8 cellular contexts compared by ENCODE assay signal in genomic region chr19:51339687-51340656, GRCh38. TPM values are rescaled to one million over a fixed set of nuclear protein-coding genes. Genes with fewer than 3 reads are reported as not detected.
A peak's percentile ranks its signal among the peaks of the same experiment; 100 is the strongest.
DNase-seq lines count a peak whose midpoint lies in the region; ATAC-seq, FAIRE-seq and TF ChIP-seq lines count a peak whose summit lies in the region.

No MANE protein-coding gene starts in this region.

- peak; percentile 39; the same call in 1 of the 2 replicates for TF ChIP-seq CTCF in GM12874 (IDR thresholded peaks at IDR 0.05; ENCODE audit: insufficient read depth, low read depth, low read length)
- peak; percentile 52; the same call in 1 of the 2 replicates for TF ChIP-seq CTCF in HepG2 (CRISPR knock-in tag; IDR thresholded peaks at IDR 0.05)

- no peak for TF ChIP-seq EP300 in HepG2 (IDR thresholded peaks at IDR 0.05; ENCODE audit: low read depth in 2 of 2, low read length in 2 of 2)
- TF ChIP-seq EP300 in HepG2 (CRISPR knock-in tag; IDR thresholded peaks at IDR 0.05; ENCODE audit: borderline replicate concordance) = no peak

- intact Hi-C loops in HepG2 (cut with micrococcal nuclease; ENCODE audit: unreplicated experiment) = loop anchor here (1.0 to 2.0 kb wide), 3 partner anchors 23 to 99 kb away; no protein-coding TSS in a partner anchor

- in situ Hi-C loops in HepG2 (cut with HindIII; ENCODE audit: extremely low pct_ligation_motif_present, low pct_unique_long_range_greater_than_20kb) = loop anchor here (5.0 kb wide), 1 partner anchor 57 kb away; no protein-coding TSS in a partner anchor

- H3K4me2 ChIP-seq in HepG2 (ENCODE audit: low read depth, low read length) = peak overlapping the region; percentile 86

- H3K9ac ChIP-seq in HepG2 (ENCODE audit: insufficient read depth, low read depth, low read length) = peak overlapping the region; percentile 73

- BruUV-seq in HepG2 (replicated peaks; lab: Mats Ljungman, UMichigan) = TSS peak; percentile 72

- peaks cover 9% of the 10 kb centered on the region; the same call in 1 of the 2 replicates for H4K20me1 ChIP-seq in HepG2 (ENCODE audit: insufficient read depth, low read length)

- peak; percentile 15 to 78; a peak in 2 of 4 replicates for TF ChIP-seq POLR2A in HepG2 (IDR thresholded peaks at IDR 0.05; ENCODE audit: insufficient read depth in 1 of 2, low read depth in 2 of 2, low read length in 2 of 2)

- H3K4me3 ChIP-seq in HepG2 (replicated peaks in 1 of 3; ENCODE audit: insufficient read depth in 1 of 3, low read depth in 2 of 3, low read length in 3 of 3) = peak overlapping the region; percentile 45 to 80 (median 80); a peak in 5 of 6 replicates

- H3K9me3 ChIP-seq in HepG2 (ENCODE audit: low read length) = no peaks in the 10 kb centered on the region

- ATAC-seq in HG02759 (IDR thresholded peaks at IDR 0.05; ENCODE audit: unreplicated experiment) (peak; percentile 63), HepG2 (peak; percentile 51)

- no peak overlapping the region for H2AFZ ChIP-seq in HepG2 (ENCODE audit: low read length)

- H3K27me3 ChIP-seq in HepG2 (ENCODE audit: control insufficient read depth in 1 of 2, insufficient read depth in 2 of 2, low read length in 2 of 2) = no peaks in the 10 kb centered on the region

- peaks cover 55% of the 10 kb centered on the region for H3K4me1 ChIP-seq in HepG2 (ENCODE audit: insufficient read depth, low read length)

- CTCF ChIA-PET in HepG2 (lab: Yijun Ruan, JAX; ENCODE audit: low intra/inter-chr PET ratio, low total read pairs) = interaction anchor here (1.0 to 3.1 kb wide), 5 partner anchors 27 to 99 kb away, joined by 3 to 38 read pairs (median 9); no protein-coding TSS in a partner anchor

- peak overlapping the region; percentile 67 for H3K27ac ChIP-seq in HepG2 (ENCODE audit: extremely low read length, insufficient read depth, low read length)

- TF ChIP-seq RAD21 in HepG2 (CRISPR knock-in tag; IDR thresholded peaks at IDR 0.05) = peak; percentile 67

- DNase-seq in NCI-H446 treated with DMSO at 0.1 percent for 48 hours (lab: John Stamatoyannopoulos, UW) (peak; percentile 68), dedifferentiated amniotic fluid mesenchymal stem cell (ENCODE audit: extremely low spot score) (peak; percentile 98), HepG2 (ENCODE audit: low spot score) (peak; percentile 82), NCI-H510A (lab: John Stamatoyannopoulos, UW) (no peak)
- peak; percentile 83 for DNase-seq in activated CD4-positive, alpha-beta T cell treated with anti-CD3 and anti-CD28 coated beads, Interleukin-2, amount 50 U/mL, for 1 hour
- peak; percentile 94 to 98 for DNase-seq in stimulated activated CD4-positive, alpha-beta T cell treated with anti-CD3 and anti-CD28 coated beads, Interleukin-2, amount 100 ng/mL, for 24 hours

- FAIRE-seq in HepG2 (lab: Jason Lieb, UNC) = no peak

- 64% methylated on average over 82 of the region's 107 CpGs for WGBS in HepG2 (ENCODE audit: low lambda C conversion rate)

- peaks cover 4 to 8% of the 10 kb centered on the region in 2 experiments; a peak in 4 of 5 replicates for H3K36me3 ChIP-seq in HepG2 (replicated peaks in 1 of 2; ENCODE audit: control insufficient read depth in 1 of 2, insufficient read depth in 2 of 2, low read length in 2 of 2)

- no peaks in the 10 kb centered on the region for H3K79me2 ChIP-seq in HepG2 (ENCODE audit: insufficient read depth, low read length)

- POLR2A ChIA-PET in HepG2 (lab: Yijun Ruan, JAX) = interaction anchor here (0.6 to 6.9 kb wide), 17 partner anchors 11 to 256 kb away, joined by 3 to 211 read pairs (median 7); partner anchors contain the start of genes ETFB, LIM2 and NKG7

RNA-seq across cellular contexts. Expression of gene VSIG10L, which starts 2.0 kb away (rescaled TPM):
- total RNA-seq in HepG2 (2016; rRNA removed; fragmentation: Illumina TruSeq; extraction: Trizol) = 1.8 and 2.7 TPM in 2 replicates
- total RNA-seq in HepG2 (2016; cell fraction: cytosol; rRNA removed; fragmentation: Illumina TruSeq; extraction: Trizol; ENCODE audit: low read depth) = 0.62 and 1.0 TPM in 2 replicates
- total RNA-seq in HepG2 (2016; cell fraction: insoluble cytoplasmic fraction; rRNA removed; fragmentation: Illumina TruSeq; extraction: Trizol) = 1.4 and 2.7 TPM in 2 replicates
- 1.7 and 1.8 TPM in 2 replicates for total RNA-seq in HepG2 (2016; cell fraction: membrane; rRNA removed; fragmentation: Illumina TruSeq; extraction: Trizol)
- 3.5 and 4.0 TPM in 2 replicates for total RNA-seq in HepG2 (2016; cell fraction: nucleus; rRNA removed; fragmentation: Illumina TruSeq; extraction: Trizol)
- 8.0 and 8.5 TPM in 2 replicates for polyA plus RNA-seq in HepG2 (2011; rRNA removed)
- 3.0 and 3.1 TPM in 2 replicates for polyA plus RNA-seq in HepG2 (2011; cell fraction: cytosol; rRNA removed)
- polyA plus RNA-seq in HepG2 (2011; cell fraction: nucleus; rRNA removed) = 31.6 and 35.6 TPM in 2 replicates
- 6.0 and 7.0 TPM in 2 replicates for polyA plus RNA-seq in HepG2 (2012)
- polyA plus RNA-seq in HepG2 (2016; cell fraction: cytosol; fragmentation: Illumina TruSeq; extraction: Trizol; ENCODE audit: low read depth) = 1.5 and 1.7 TPM in 2 replicates
- 3.4 and 4.1 TPM in 2 replicates for polyA plus RNA-seq in HepG2 (2016; cell fraction: insoluble cytoplasmic fraction; fragmentation: Illumina TruSeq; extraction: Trizol; ENCODE audit: low read depth)
- polyA plus RNA-seq in HepG2 (2016; cell fraction: membrane; fragmentation: Illumina TruSeq; extraction: Trizol; ENCODE audit: low read depth) = 3.5 and 3.7 TPM in 2 replicates
- 13.3 and 13.8 TPM in 2 replicates for polyA plus RNA-seq in HepG2 (2016; cell fraction: nucleus; fragmentation: Illumina TruSeq; extraction: Trizol; ENCODE audit: insufficient read depth, low read depth)
- 0.75 and 3.1 TPM in 2 replicates for polyA minus RNA-seq in HepG2 (2011; rRNA and poly(A)+ RNA removed; ENCODE audit: low replicate concordance)
- 1.5 and 1.7 TPM in 2 replicates for polyA minus RNA-seq in HepG2 (2011; cell fraction: cytosol; rRNA and poly(A)+ RNA removed)
- polyA minus RNA-seq in HepG2 (2011; cell fraction: nucleus; rRNA and poly(A)+ RNA removed) = 7.2 and 9.5 TPM in 2 replicates

RNA-seq across cellular contexts. Expression of gene ETFB, which starts 26.2 kb away (rescaled TPM):
- total RNA-seq in HepG2 (2016; rRNA removed; fragmentation: Illumina TruSeq; extraction: Trizol) = 678 and 853 TPM in 2 replicates
- 187 and 190 TPM in 2 replicates for total RNA-seq in HepG2 (2016; cell fraction: cytosol; rRNA removed; fragmentation: Illumina TruSeq; extraction: Trizol; ENCODE audit: low read depth)
- total RNA-seq in HepG2 (2016; cell fraction: insoluble cytoplasmic fraction; rRNA removed; fragmentation: Illumina TruSeq; extraction: Trizol) = 701 and 868 TPM in 2 replicates
- 206 and 231 TPM in 2 replicates for total RNA-seq in HepG2 (2016; cell fraction: membrane; rRNA removed; fragmentation: Illumina TruSeq; extraction: Trizol)
- 228 and 251 TPM in 2 replicates for total RNA-seq in HepG2 (2016; cell fraction: nucleus; rRNA removed; fragmentation: Illumina TruSeq; extraction: Trizol)
- 1,171 and 1,314 TPM in 2 replicates for polyA plus RNA-seq in HepG2 (2011; rRNA removed)
- 1,380 and 2,015 TPM in 2 replicates for polyA plus RNA-seq in HepG2 (2011; cell fraction: cytosol; rRNA removed)
- 550 and 597 TPM in 2 replicates for polyA plus RNA-seq in HepG2 (2011; cell fraction: nucleus; rRNA removed)
- 654 and 683 TPM in 2 replicates for polyA plus RNA-seq in HepG2 (2012)
- 206 and 220 TPM in 2 replicates for polyA plus RNA-seq in HepG2 (2016; cell fraction: cytosol; fragmentation: Illumina TruSeq; extraction: Trizol; ENCODE audit: low read depth)
- polyA plus RNA-seq in HepG2 (2016; cell fraction: insoluble cytoplasmic fraction; fragmentation: Illumina TruSeq; extraction: Trizol; ENCODE audit: low read depth) = 802 and 838 TPM in 2 replicates
- polyA plus RNA-seq in HepG2 (2016; cell fraction: membrane; fragmentation: Illumina TruSeq; extraction: Trizol; ENCODE audit: low read depth) = 172 and 183 TPM in 2 replicates
- 373 and 382 TPM in 2 replicates for polyA plus RNA-seq in HepG2 (2016; cell fraction: nucleus; fragmentation: Illumina TruSeq; extraction: Trizol; ENCODE audit: insufficient read depth, low read depth)
- 108 and 610 TPM in 2 replicates for polyA minus RNA-seq in HepG2 (2011; rRNA and poly(A)+ RNA removed; ENCODE audit: low replicate concordance)
- 250 and 276 TPM in 2 replicates for polyA minus RNA-seq in HepG2 (2011; cell fraction: cytosol; rRNA and poly(A)+ RNA removed)
- polyA minus RNA-seq in HepG2 (2011; cell fraction: nucleus; rRNA and poly(A)+ RNA removed) = 141 and 147 TPM in 2 replicates

RNA-seq across cellular contexts. Expression of gene IGLON5, which starts 28.5 kb away (rescaled TPM):
- 0.04 TPM in 1 of 2 replicates, not detected in the other for total RNA-seq in HepG2 (2016; rRNA removed; fragmentation: Illumina TruSeq; extraction: Trizol)
- total RNA-seq in HepG2 (2016; cell fraction: cytosol; rRNA removed; fragmentation: Illumina TruSeq; extraction: Trizol; ENCODE audit: low read depth) = not detected in 2 replicates
- total RNA-seq in HepG2 (2016; cell fraction: insoluble cytoplasmic fraction; rRNA removed; fragmentation: Illumina TruSeq; extraction: Trizol) = not detected in 2 replicates
- not detected in 2 replicates for total RNA-seq in HepG2 (2016; cell fraction: membrane; rRNA removed; fragmentation: Illumina TruSeq; extraction: Trizol)
- total RNA-seq in HepG2 (2016; cell fraction: nucleus; rRNA removed; fragmentation: Illumina TruSeq; extraction: Trizol) = not detected in 2 replicates
- polyA plus RNA-seq in HepG2 (2011; rRNA removed) = 5.7 and 6.2 TPM in 2 replicates
- polyA plus RNA-seq in HepG2 (2011; cell fraction: cytosol; rRNA removed) = 6.3 and 7.1 TPM in 2 replicates
- 5.8 and 6.8 TPM in 2 replicates for polyA plus RNA-seq in HepG2 (2011; cell fraction: nucleus; rRNA removed)
- polyA plus RNA-seq in HepG2 (2012) = 2.9 and 6.1 TPM in 2 replicates
- polyA plus RNA-seq in HepG2 (2016; cell fraction: cytosol; fragmentation: Illumina TruSeq; extraction: Trizol; ENCODE audit: low read depth) = not detected in 2 replicates
- polyA plus RNA-seq in HepG2 (2016; cell fraction: insoluble cytoplasmic fraction; fragmentation: Illumina TruSeq; extraction: Trizol; ENCODE audit: low read depth) = not detected in 2 replicates
- not detected in 2 replicates for polyA plus RNA-seq in HepG2 (2016; cell fraction: membrane; fragmentation: Illumina TruSeq; extraction: Trizol; ENCODE audit: low read depth)
- polyA plus RNA-seq in HepG2 (2016; cell fraction: nucleus; fragmentation: Illumina TruSeq; extraction: Trizol; ENCODE audit: insufficient read depth, low read depth) = not detected in 2 replicates
- polyA minus RNA-seq in HepG2 (2011; rRNA and poly(A)+ RNA removed; ENCODE audit: low replicate concordance) = 2.6 TPM in 1 of 2 replicates, not detected in the other
- polyA minus RNA-seq in HepG2 (2011; cell fraction: cytosol; rRNA and poly(A)+ RNA removed) = 0.40 and 0.62 TPM in 2 replicates
- polyA minus RNA-seq in HepG2 (2011; cell fraction: nucleus; rRNA and poly(A)+ RNA removed) = 0.37 and 0.39 TPM in 2 replicates

RNA-seq across cellular contexts. Expression of gene CLDND2, which starts 28.8 kb away (rescaled TPM):
- total RNA-seq in HepG2 (2016; rRNA removed; fragmentation: Illumina TruSeq; extraction: Trizol) = 1.1 and 1.8 TPM in 2 replicates
- total RNA-seq in HepG2 (2016; cell fraction: cytosol; rRNA removed; fragmentation: Illumina TruSeq; extraction: Trizol; ENCODE audit: low read depth) = 2.7 and 4.1 TPM in 2 replicates
- total RNA-seq in HepG2 (2016; cell fraction: insoluble cytoplasmic fraction; rRNA removed; fragmentation: Illumina TruSeq; extraction: Trizol) = 2.4 TPM in 1 of 2 replicates, not detected in the other
- total RNA-seq in HepG2 (2016; cell fraction: membrane; rRNA removed; fragmentation: Illumina TruSeq; extraction: Trizol) = 2.3 TPM in 2 replicates
- 2.7 and 6.2 TPM in 2 replicates for total RNA-seq in HepG2 (2016; cell fraction: nucleus; rRNA removed; fragmentation: Illumina TruSeq; extraction: Trizol)
- polyA plus RNA-seq in HepG2 (2011; rRNA removed) = 0.84 and 1.6 TPM in 2 replicates
- not detected in 2 replicates for polyA plus RNA-seq in HepG2 (2011; cell fraction: cytosol; rRNA removed)
- polyA plus RNA-seq in HepG2 (2011; cell fraction: nucleus; rRNA removed) = 1.3 and 2.4 TPM in 2 replicates
- 3.7 and 5.0 TPM in 2 replicates for polyA plus RNA-seq in HepG2 (2012)
- 3.6 and 5.6 TPM in 2 replicates for polyA plus RNA-seq in HepG2 (2016; cell fraction: cytosol; fragmentation: Illumina TruSeq; extraction: Trizol; ENCODE audit: low read depth)
- polyA plus RNA-seq in HepG2 (2016; cell fraction: insoluble cytoplasmic fraction; fragmentation: Illumina TruSeq; extraction: Trizol; ENCODE audit: low read depth) = 1.3 and 2.6 TPM in 2 replicates
- 2.3 and 2.8 TPM in 2 replicates for polyA plus RNA-seq in HepG2 (2016; cell fraction: membrane; fragmentation: Illumina TruSeq; extraction: Trizol; ENCODE audit: low read depth)
- polyA plus RNA-seq in HepG2 (2016; cell fraction: nucleus; fragmentation: Illumina TruSeq; extraction: Trizol; ENCODE audit: insufficient read depth, low read depth) = 5.7 and 13.4 TPM in 2 replicates
- polyA minus RNA-seq in HepG2 (2011; rRNA and poly(A)+ RNA removed; ENCODE audit: low replicate concordance) = 1.4 TPM in 1 of 2 replicates, not detected in the other
- polyA minus RNA-seq in HepG2 (2011; cell fraction: cytosol; rRNA and poly(A)+ RNA removed) = not detected in 2 replicates
- polyA minus RNA-seq in HepG2 (2011; cell fraction: nucleus; rRNA and poly(A)+ RNA removed) = 3.0 and 4.2 TPM in 2 replicates

RNA-seq across cellular contexts. Expression of gene NKG7, which starts 32.5 kb away (rescaled TPM):
- total RNA-seq in HepG2 (2016; rRNA removed; fragmentation: Illumina TruSeq; extraction: Trizol) = not detected in 2 replicates
- not detected in 2 replicates for total RNA-seq in HepG2 (2016; cell fraction: cytosol; rRNA removed; fragmentation: Illumina TruSeq; extraction: Trizol; ENCODE audit: low read depth)
- not detected in 2 replicates for total RNA-seq in HepG2 (2016; cell fraction: insoluble cytoplasmic fraction; rRNA removed; fragmentation: Illumina TruSeq; extraction: Trizol)
- not detected in 2 replicates for total RNA-seq in HepG2 (2016; cell fraction: membrane; rRNA removed; fragmentation: Illumina TruSeq; extraction: Trizol)
- not detected in 2 replicates for total RNA-seq in HepG2 (2016; cell fraction: nucleus; rRNA removed; fragmentation: Illumina TruSeq; extraction: Trizol)
- polyA plus RNA-seq in HepG2 (2011; rRNA removed) = 0.21 and 0.40 TPM in 2 replicates
- 0.16 TPM in 1 of 2 replicates, not detected in the other for polyA plus RNA-seq in HepG2 (2011; cell fraction: cytosol; rRNA removed)
- not detected in 2 replicates for polyA plus RNA-seq in HepG2 (2011; cell fraction: nucleus; rRNA removed)
- polyA plus RNA-seq in HepG2 (2012) = 0.25 and 0.42 TPM in 2 replicates
- not detected in 2 replicates for polyA plus RNA-seq in HepG2 (2016; cell fraction: cytosol; fragmentation: Illumina TruSeq; extraction: Trizol; ENCODE audit: low read depth)
- polyA plus RNA-seq in HepG2 (2016; cell fraction: insoluble cytoplasmic fraction; fragmentation: Illumina TruSeq; extraction: Trizol; ENCODE audit: low read depth) = not detected in 2 replicates
- not detected in 2 replicates for polyA plus RNA-seq in HepG2 (2016; cell fraction: membrane; fragmentation: Illumina TruSeq; extraction: Trizol; ENCODE audit: low read depth)
- polyA plus RNA-seq in HepG2 (2016; cell fraction: nucleus; fragmentation: Illumina TruSeq; extraction: Trizol; ENCODE audit: insufficient read depth, low read depth) = not detected in 2 replicates
- polyA minus RNA-seq in HepG2 (2011; rRNA and poly(A)+ RNA removed; ENCODE audit: low replicate concordance) = not detected in 2 replicates
- polyA minus RNA-seq in HepG2 (2011; cell fraction: cytosol; rRNA and poly(A)+ RNA removed) = not detected in 2 replicates
- not detected in 2 replicates for polyA minus RNA-seq in HepG2 (2011; cell fraction: nucleus; rRNA and poly(A)+ RNA removed)
